In the genomic region with DNA sequence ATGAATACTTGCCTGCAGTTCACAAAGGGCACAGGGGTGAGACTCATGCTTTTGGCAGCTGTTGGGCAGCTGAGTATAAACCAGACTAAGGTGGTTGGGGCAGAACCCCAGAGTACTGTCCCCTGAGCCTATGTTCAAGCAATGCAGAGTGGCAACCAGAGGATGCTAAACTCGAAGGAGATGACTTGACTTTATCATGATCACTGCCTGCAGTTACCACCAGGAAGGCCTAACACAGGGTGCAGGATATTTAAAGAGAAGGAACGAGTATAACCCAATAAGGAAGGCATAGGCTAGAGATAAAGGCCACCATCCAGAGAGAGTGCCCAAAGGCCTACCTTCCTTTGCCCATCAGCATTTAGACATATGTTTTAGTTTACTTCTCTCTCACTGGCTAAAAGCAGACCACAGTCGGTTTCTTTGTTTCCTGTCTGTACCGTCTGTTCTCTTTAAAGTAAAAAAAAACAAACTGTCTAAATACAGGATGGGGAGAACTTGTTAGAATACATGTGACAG, we compare ENCODE assay signal across 11 cellular contexts.
DNase-seq lines count a peak whose midpoint lies in the region; ATAC-seq and TF ChIP-seq lines count a peak whose summit lies in the region.
"Had no signal": no experiment of that assay in that cellular context is flagged by ENCODE, and none has a peak within 500 bp of the region (broad histone marks: within the 10 kb centered on the region; RNA-seq: fewer than 3 reads in every experiment).

No MANE protein-coding gene starts in this region.

- ATAC-seq in SK-N-SH treated with all-trans-retinoic acid at 6 μM for 48 hours, result no peak; the same call in 1 of the 3 replicates
- peak; percentile 41 for ATAC-seq in HG03354 (IDR thresholded peaks at IDR 0.05; ENCODE audit: poor library complexity, severe bottlenecking, unreplicated experiment)

- H3K9ac ChIP-seq in SK-N-SH, result no peak overlapping the region

- POLR2A ChIA-PET in SK-N-SH (lab: Yijun Ruan, JAX), result no interaction called here

- H3K4me2 ChIP-seq in SK-N-SH, result no peak overlapping the region

- H3K27ac ChIP-seq in SK-N-SH (ENCODE audit: low read depth in 2 of 2, low read length in 1 of 2) (peak overlapping the region in 1 of 2 experiments; percentile 76; a peak in 2 of 4 replicates), left ventricle myocardium inferior (replicated peaks) (no peak overlapping the region)
- H3K27ac ChIP-seq: 22Rv1, SJCRH30 had no signal

- H3K79me2 ChIP-seq in SK-N-SH (ENCODE audit: insufficient read depth), result no peaks in the 10 kb centered on the region

- H3F3A ChIP-seq in SK-N-SH (replicated peaks; ENCODE audit: insufficient read depth), result peaks cover 13% of the 10 kb centered on the region

- DNase-seq in SK-N-SH (peak; percentile 39), osteocyte (ENCODE audit: extremely low spot score, unreplicated experiment) (no peak), left ventricle myocardium inferior (no peak), NCI-H1694 treated with DMSO at 0.1 percent for 48 hours (lab: John Stamatoyannopoulos, UW) (no peak), NCI-H2171 (lab: John Stamatoyannopoulos, UW) (no peak)
- DNase-seq in activated T-cell treated with anti-CD3 and anti-CD28 coated beads, Interleukin-2, amount 50 U/mL, for 48 hours, result peak; percentile 39 to 41
- DNase-seq: NCI-H2029 treated with DMSO at 0.1 percent for 48 hours, SJCRH30 had no signal

- H3K4me3 ChIP-seq in SK-N-SH (ENCODE audit: low read depth in 2 of 2, low read length in 1 of 2), result no peak overlapping the region
- no peak overlapping the region for H3K4me3 ChIP-seq in left ventricle myocardium inferior
- H3K4me3 ChIP-seq: SJCRH30 had no signal

- 49% methylated on average over 4 of the region's 4 CpGs for whole genome bisulfite sequencing in SK-N-SH (ENCODE audit: low lambda C conversion rate)

- H3K4me1 ChIP-seq in SK-N-SH (ENCODE audit: control insufficient read depth in 1 of 2, insufficient read depth in 2 of 2, low read depth in 1 of 2, low read length in 1 of 2) (peaks cover 0 to 12% of the 10 kb centered on the region in 2 experiments; a peak in 2 of 4 replicates), left ventricle myocardium inferior (peaks cover 6% of the 10 kb centered on the region)
- H3K4me1 ChIP-seq: SJCRH30 had no signal

- peaks cover 23% of the 10 kb centered on the region for H3K4me1 Mint-ChIP-seq in osteocyte (ENCODE audit: unreplicated experiment)

- intact Hi-C loops in left ventricle myocardium inferior (cut with micrococcal nuclease), result loop anchor here (10.0 kb wide), 1 partner anchor 200 kb away; no protein-coding TSS in a partner anchor

- H3K9me3 ChIP-seq in SK-N-SH, result no peaks in the 10 kb centered on the region
- no peaks in the 10 kb centered on the region for H3K9me3 ChIP-seq in left ventricle myocardium inferior (replicated peaks)
- H3K9me3 ChIP-seq: SJCRH30 had no signal

- no peak overlapping the region for H3K4me3 Mint-ChIP-seq in osteocyte (ENCODE audit: unreplicated experiment)

- H3K36me3 Mint-ChIP-seq in osteocyte (ENCODE audit: unreplicated experiment), result peaks cover 4% of the 10 kb centered on the region

- H3K9me2 ChIP-seq in SK-N-SH, result no peaks in the 10 kb centered on the region

- no peaks in the 10 kb centered on the region for H3K36me3 ChIP-seq in SK-N-SH (replicated peaks in 1 of 2; ENCODE audit: control insufficient read depth in 1 of 2, insufficient read depth in 2 of 2, low read length in 1 of 2)
- no peaks in the 10 kb centered on the region for H3K36me3 ChIP-seq in left ventricle myocardium inferior
- H3K36me3 ChIP-seq: SJCRH30 had no signal

- H4K20me1 ChIP-seq in SK-N-SH (ENCODE audit: insufficient read depth), result no peaks in the 10 kb centered on the region

- CTCF ChIA-PET in SK-N-SH (lab: Yijun Ruan, JAX), result interaction anchor here (1.5 kb wide), 1 partner anchor 8 kb away, joined by 4 read pairs; no protein-coding TSS in a partner anchor

- TF ChIP-seq CTCF in SK-N-SH (IDR thresholded peaks at IDR 0.05) (no peak), osteocyte (IDR thresholded peaks at IDR 0.05) (no peak), left ventricle myocardium inferior (IDR thresholded peaks at IDR 0.05; ENCODE audit: borderline replicate concordance) (no peak)

- H3K27me3 ChIP-seq in SK-N-SH (ENCODE audit: insufficient read depth) (no peaks in the 10 kb centered on the region), left ventricle myocardium inferior (ENCODE audit: low read depth) (no peaks in the 10 kb centered on the region)
- H3K27me3 ChIP-seq: SJCRH30 had no signal

- H2AFZ ChIP-seq in SK-N-SH (ENCODE audit: low read depth), result no peak overlapping the region

- peaks cover 4% of the 10 kb centered on the region for H3K9me3 Mint-ChIP-seq in osteocyte (ENCODE audit: unreplicated experiment)

- no peak for TF ChIP-seq RAD21 in SK-N-SH (IDR thresholded peaks at IDR 0.05; ENCODE audit: low read length)

- H3K27me3 Mint-ChIP-seq in osteocyte (ENCODE audit: unreplicated experiment), result no peaks in the 10 kb centered on the region

- peak overlapping the region; percentile 9 for H3K27ac Mint-ChIP-seq in osteocyte (ENCODE audit: unreplicated experiment)

- TF ChIP-seq EP300 in SK-N-SH (IDR thresholded peaks at IDR 0.05; ENCODE audit: borderline replicate concordance in 1 of 2, low read depth in 1 of 2, low read length in 1 of 2), result no peak

TF ChIP-seq in SK-N-SH, 30 proteins besides CTCF, POLR2A, EP300 and RAD21 (continues in another document):
- no peak for TF ChIP-seq TAF1 (IDR thresholded peaks at IDR 0.05; ENCODE audit: borderline replicate concordance, low read depth, low read length)
- TF ChIP-seq YY1 (IDR thresholded peaks at IDR 0.05; ENCODE audit: low read depth), result no peak
- no peak for TF ChIP-seq POLR2AphosphoS5 (IDR thresholded peaks at IDR 0.05; ENCODE audit: low read depth, low read length)
- no peak for TF ChIP-seq SMC3 (IDR thresholded peaks at IDR 0.05; ENCODE audit: low read depth, low read length)
- no peak for TF ChIP-seq USF2 (IDR thresholded peaks at IDR 0.05; ENCODE audit: borderline replicate concordance, low read depth, low read length)
- TF ChIP-seq RFX5 (IDR thresholded peaks at IDR 0.05; ENCODE audit: low read length), result no peak
- no peak for TF ChIP-seq TCF12 (IDR thresholded peaks at IDR 0.05)
- TF ChIP-seq RXRA (IDR thresholded peaks at IDR 0.05; ENCODE audit: borderline replicate concordance, low read depth), result no peak
- TF ChIP-seq IRF3 (IDR thresholded peaks at IDR 0.05; ENCODE audit: low read depth, low read length), result no peak
- TF ChIP-seq FOSL2 (IDR thresholded peaks at IDR 0.05; ENCODE audit: borderline replicate concordance, low read depth), result no peak
- no peak for TF ChIP-seq JUND (IDR thresholded peaks at IDR 0.05)
- TF ChIP-seq ELF1 (IDR thresholded peaks at IDR 0.05), result no peak

TF ChIP-seq in SK-N-SH treated with all-trans-retinoic acid at 6 μM for 48 hours, 23 proteins besides CTCF, POLR2A, EP300 and RAD21:
- no peak for TF ChIP-seq ZNF565 (CRISPR knock-in tag; conservative IDR thresholded peaks at IDR 0.05; ENCODE audit: low read depth)
- no peak for TF ChIP-seq TCF4 (CRISPR knock-in tag; IDR thresholded peaks at IDR 0.05; ENCODE audit: borderline replicate concordance)
- no peak for TF ChIP-seq ZC3H10 (CRISPR knock-in tag; IDR thresholded peaks at IDR 0.05)
- no peak for TF ChIP-seq GLIS3 (CRISPR knock-in tag; IDR thresholded peaks at IDR 0.05)
- TF ChIP-seq, protein P1, sequence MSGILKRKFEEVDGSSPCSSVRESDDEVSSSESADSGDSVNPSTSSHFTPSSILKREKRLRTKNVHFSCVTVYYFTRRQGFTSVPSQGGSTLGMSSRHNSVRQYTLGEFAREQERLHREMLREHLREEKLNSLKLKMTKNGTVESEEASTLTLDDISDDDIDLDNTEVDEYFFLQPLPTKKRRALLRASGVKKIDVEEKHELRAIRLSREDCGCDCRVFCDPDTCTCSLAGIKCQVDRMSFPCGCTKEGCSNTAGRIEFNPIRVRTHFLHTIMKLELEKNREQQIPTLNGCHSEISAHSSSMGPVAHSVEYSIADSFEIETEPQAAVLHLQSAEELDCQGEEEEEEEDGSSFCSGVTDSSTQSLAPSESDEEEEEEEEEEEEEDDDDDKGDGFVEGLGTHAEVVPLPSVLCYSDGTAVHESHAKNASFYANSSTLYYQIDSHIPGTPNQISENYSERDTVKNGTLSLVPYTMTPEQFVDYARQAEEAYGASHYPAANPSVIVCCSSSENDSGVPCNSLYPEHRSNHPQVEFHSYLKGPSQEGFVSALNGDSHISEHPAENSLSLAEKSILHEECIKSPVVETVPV (CRISPR knock-in tag; IDR thresholded peaks at IDR 0.05), result no peak
- no peak for TF ChIP-seq TSHZ2 (CRISPR knock-in tag; IDR thresholded peaks at IDR 0.05)
- TF ChIP-seq ISL1 (CRISPR knock-in tag; IDR thresholded peaks at IDR 0.05), result no peak
- no peak for TF ChIP-seq ESRRG (CRISPR knock-in tag; IDR thresholded peaks at IDR 0.05)
- no peak for TF ChIP-seq BACH2 (CRISPR knock-in tag; IDR thresholded peaks at IDR 0.05; ENCODE audit: borderline replicate concordance)
- no peak for TF ChIP-seq SNAI2 (CRISPR knock-in tag; IDR thresholded peaks at IDR 0.05)
- TF ChIP-seq CSDC2 (CRISPR knock-in tag; IDR thresholded peaks at IDR 0.05), result no peak
- TF ChIP-seq PPARA (CRISPR knock-in tag; IDR thresholded peaks at IDR 0.05; ENCODE audit: borderline replicate concordance), result no peak

Comparison
In these comparisons a context has a peak if more than half of its experiments do, and no peak if none do; other contexts are left out.
1. DNase-seq: peak in SK-N-SH (single experiment) and activated T-cell treated with anti-CD3 and anti-CD28 coated beads, Interleukin-2, amount 50 U/mL, for 48 hours (2 of 2); none in osteocyte (single experiment), left ventricle myocardium inferior (single experiment), NCI-H1694 treated with DMSO at 0.1 percent for 48 hours (single experiment) and NCI-H2171 (single experiment).